ENCODE assay signal across 12 cellular contexts in the genomic region with DNA sequence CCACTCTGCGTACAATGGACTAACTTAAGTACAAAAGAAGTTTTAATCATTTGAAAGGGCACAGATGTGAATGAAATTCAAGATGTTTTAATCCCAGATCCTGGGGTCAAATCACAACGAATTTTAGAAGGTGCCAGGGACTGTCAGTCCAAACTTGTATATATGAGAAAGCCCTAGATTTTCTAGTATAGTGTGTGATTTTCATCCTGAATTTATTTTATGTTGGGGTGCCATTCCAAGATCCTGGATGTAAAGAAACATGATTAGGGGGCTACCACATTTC.
DNase-seq lines count a peak whose midpoint lies in the region; ATAC-seq and TF ChIP-seq lines count a peak whose summit lies in the region.
"Had no signal": no experiment of that assay in that cellular context is flagged by ENCODE, and none has a peak within 500 bp of the region (broad histone marks: within the 10 kb centered on the region; RNA-seq: fewer than 3 reads in every experiment).

No MANE protein-coding gene starts in this region.

- no peak for TF ChIP-seq POLR2A in gastroesophageal sphincter (IDR thresholded peaks at IDR 0.05)

- no peak overlapping the region for H2AFZ ChIP-seq in SK-N-SH (ENCODE audit: low read depth)

- no peak overlapping the region for H3K4me3 Mint-ChIP-seq in WTC11
- H3K4me3 Mint-ChIP-seq in stimulated activated naive B cell treated with anti-CD40 and anti-IgM and Interleukin-4, amounts not matched to agents 10 μg/mL and 1 μg/mL and 100 μg/mL, for 72 hours: peak overlapping the region; percentile 80 to 86

- H3K79me2 ChIP-seq in SK-N-SH (ENCODE audit: insufficient read depth): peaks cover 68% of the 10 kb centered on the region

- H3K9ac ChIP-seq in SK-N-SH: peak overlapping the region; percentile 95

- no peaks in the 10 kb centered on the region for H3K36me3 Mint-ChIP-seq in WTC11
- H3K36me3 Mint-ChIP-seq in stimulated activated naive B cell treated with anti-CD40 and anti-IgM and Interleukin-4, amounts not matched to agents 10 μg/mL and 1 μg/mL and 100 μg/mL, for 72 hours: peaks cover 5 to 37% of the 10 kb centered on the region in 2 donors

- H3K4me1 ChIP-seq in SK-N-SH (ENCODE audit: control insufficient read depth in 1 of 2, insufficient read depth in 2 of 2, low read depth in 1 of 2, low read length in 1 of 2) (peaks cover 14 to 64% of the 10 kb centered on the region in 2 experiments), gastroesophageal sphincter (peaks cover 17 to 69% (median 19%) of the 10 kb centered on the region in 3 donors)

- H3K9me3 Mint-ChIP-seq in WTC11: no peaks in the 10 kb centered on the region
- H3K9me3 Mint-ChIP-seq in stimulated activated naive B cell treated with anti-CD40 and anti-IgM and Interleukin-4, amounts not matched to agents 10 μg/mL and 1 μg/mL and 100 μg/mL, for 72 hours: no peaks in the 10 kb centered on the region

- H3K36me3 ChIP-seq in SK-N-SH (replicated peaks in 1 of 2; ENCODE audit: control insufficient read depth in 1 of 2, insufficient read depth in 2 of 2, low read length in 1 of 2): peaks cover 0 to 4% of the 10 kb centered on the region in 2 experiments
- H3K36me3 ChIP-seq in gastroesophageal sphincter: no peaks in the 10 kb centered on the region
- H3K36me3 ChIP-seq: WERI-Rb-1 had no signal

- CTCF ChIA-PET in SK-N-SH (lab: Yijun Ruan, JAX): interaction anchor here (0.9 to 1.6 kb wide), 4 partner anchors 10 to 75 kb away, joined by 3 to 6 read pairs (median 4); no protein-coding TSS in a partner anchor
- CTCF ChIA-PET in WTC11 (lab: Charles Lee): interaction anchor here (1.2 kb wide), 1 partner anchor 86 kb away, joined by 4 read pairs; no protein-coding TSS in a partner anchor

- no peaks in the 10 kb centered on the region for H4K20me1 ChIP-seq in SK-N-SH (ENCODE audit: insufficient read depth)

- H3K27me3 Mint-ChIP-seq in WTC11 (ENCODE audit: low read depth): no peaks in the 10 kb centered on the region
- no peaks in the 10 kb centered on the region for H3K27me3 Mint-ChIP-seq in stimulated activated naive B cell treated with anti-CD40 and anti-IgM and Interleukin-4, amounts not matched to agents 10 μg/mL and 1 μg/mL and 100 μg/mL, for 72 hours

- H3K9me2 ChIP-seq in SK-N-SH: no peaks in the 10 kb centered on the region

- TF ChIP-seq RAD21 in SK-N-SH (IDR thresholded peaks at IDR 0.05; ENCODE audit: low read length): no peak

- H3F3A ChIP-seq in SK-N-SH (replicated peaks; ENCODE audit: insufficient read depth): peaks cover 61% of the 10 kb centered on the region

- DNase-seq in SK-N-SH: no peak
- no peak for DNase-seq in WTC11 (ENCODE audit: low spot score)
- DNase-seq in stimulated activated naive B cell treated with anti-CD40 and anti-IgM and Interleukin-4, amounts not matched to agents 10 μg/mL and 1 μg/mL and 100 μg/mL, for 72 hours: no peak
- DNase-seq in NCI-H69 (lab: John Stamatoyannopoulos, UW): no peak
- DNase-seq: effector CD8-positive, alpha-beta T cell; NCI-H2171 treated with DMSO at 0.1 percent for 48 hours; trophoblast cell; WERI-Rb-1 had no signal

- H3K4me2 ChIP-seq in SK-N-SH: peak overlapping the region; percentile 67

- TF ChIP-seq CTCF in SK-N-SH (IDR thresholded peaks at IDR 0.05): no peak
- TF ChIP-seq CTCF in WTC11 (IDR thresholded peaks at IDR 0.05): no peak
- no peak for TF ChIP-seq CTCF in gastroesophageal sphincter (IDR thresholded peaks at IDR 0.05)

- H3K9me3 ChIP-seq in SK-N-SH (no peaks in the 10 kb centered on the region), gastroesophageal sphincter (no peaks in the 10 kb centered on the region)

- H3K27ac ChIP-seq in SK-N-SH (ENCODE audit: low read depth in 2 of 2, low read length in 1 of 2): peak overlapping the region; percentile 87 to 100
- H3K27ac ChIP-seq in gastroesophageal sphincter: peak overlapping the region; percentile 57 to 84 (median 80)
- H3K27ac ChIP-seq: WERI-Rb-1 had no signal

- POLR2A ChIA-PET in SK-N-SH (lab: Yijun Ruan, JAX) (interaction anchor here (0.5 kb wide), 1 partner anchor 19 kb away, joined by 3 read pairs; no protein-coding TSS in a partner anchor), WTC11 (lab: Charles Lee) (interaction anchor here (1.0 kb wide), 1 partner anchor 19 kb away, joined by 4 read pairs; no protein-coding TSS in a partner anchor)

- ATAC-seq in SK-N-SH treated with all-trans-retinoic acid at 6 μM for 48 hours (no peak), WTC11 (no peak), gastroesophageal sphincter (no peak), GM18907 (IDR thresholded peaks at IDR 0.05; ENCODE audit: unreplicated experiment) (no peak), HG03139 (IDR thresholded peaks at IDR 0.05; ENCODE audit: unreplicated experiment) (no peak)
- ATAC-seq in stimulated activated naive B cell treated with anti-CD40 and anti-IgM and Interleukin-4, amounts not matched to agents 10 μg/mL and 1 μg/mL and 100 μg/mL, for 72 hours (replicated peaks): no peak

- no peak overlapping the region for H3K4me3 ChIP-seq in SK-N-SH (ENCODE audit: low read depth in 2 of 2, low read length in 1 of 2)
- no peak overlapping the region for H3K4me3 ChIP-seq in gastroesophageal sphincter

- WGBS in SK-N-SH (ENCODE audit: low lambda C conversion rate): 33% methylated on average over 2 of the region's 2 CpGs
- WGBS in gastroesophageal sphincter (ENCODE audit: low coverage in 1 of 2), 2 donors: 46 to 56% methylated on average over 2 of the region's 2 CpGs

- TF ChIP-seq EP300 in SK-N-SH (IDR thresholded peaks at IDR 0.05; ENCODE audit: borderline replicate concordance in 1 of 2, low read depth in 1 of 2, low read length in 1 of 2) (no peak), gastroesophageal sphincter (IDR thresholded peaks at IDR 0.05) (no peak)

- H3K4me1 Mint-ChIP-seq in WTC11: peaks cover 53% of the 10 kb centered on the region
- H3K4me1 Mint-ChIP-seq in stimulated activated naive B cell treated with anti-CD40 and anti-IgM and Interleukin-4, amounts not matched to agents 10 μg/mL and 1 μg/mL and 100 μg/mL, for 72 hours: peaks cover 38 to 74% of the 10 kb centered on the region in 2 donors

- H3K27me3 ChIP-seq in SK-N-SH (ENCODE audit: insufficient read depth) (no peaks in the 10 kb centered on the region), gastroesophageal sphincter (no peaks in the 10 kb centered on the region)

- peak overlapping the region; percentile 83 for H3K27ac Mint-ChIP-seq in WTC11
- peak overlapping the region; percentile 97 for H3K27ac Mint-ChIP-seq in stimulated activated naive B cell treated with anti-CD40 and anti-IgM and Interleukin-4, amounts not matched to agents 10 μg/mL and 1 μg/mL and 100 μg/mL, for 72 hours

TF ChIP-seq in SK-N-SH, 30 proteins besides CTCF, POLR2A, EP300 and RAD21 (continues in another document):
- TF ChIP-seq JUND (IDR thresholded peaks at IDR 0.05) (no peak), IRF3 (IDR thresholded peaks at IDR 0.05; ENCODE audit: low read depth, low read length) (no peak)

TF ChIP-seq in SK-N-SH treated with all-trans-retinoic acid at 6 μM for 48 hours, 23 proteins besides CTCF, POLR2A, EP300 and RAD21 (continues in another document):
- TF ChIP-seq OSR1 (CRISPR knock-in tag; IDR thresholded peaks at IDR 0.05) (no peak), CSDC2 (CRISPR knock-in tag; IDR thresholded peaks at IDR 0.05) (no peak), ISL1 (CRISPR knock-in tag; IDR thresholded peaks at IDR 0.05) (no peak), ESRRG (CRISPR knock-in tag; IDR thresholded peaks at IDR 0.05) (no peak), ZNF8 (CRISPR knock-in tag; IDR thresholded peaks at IDR 0.05) (no peak), ZNF565 (CRISPR knock-in tag; conservative IDR thresholded peaks at IDR 0.05; ENCODE audit: low read depth) (no peak), GLIS3 (CRISPR knock-in tag; IDR thresholded peaks at IDR 0.05) (no peak)
- TF ChIP-seq, protein P1, sequence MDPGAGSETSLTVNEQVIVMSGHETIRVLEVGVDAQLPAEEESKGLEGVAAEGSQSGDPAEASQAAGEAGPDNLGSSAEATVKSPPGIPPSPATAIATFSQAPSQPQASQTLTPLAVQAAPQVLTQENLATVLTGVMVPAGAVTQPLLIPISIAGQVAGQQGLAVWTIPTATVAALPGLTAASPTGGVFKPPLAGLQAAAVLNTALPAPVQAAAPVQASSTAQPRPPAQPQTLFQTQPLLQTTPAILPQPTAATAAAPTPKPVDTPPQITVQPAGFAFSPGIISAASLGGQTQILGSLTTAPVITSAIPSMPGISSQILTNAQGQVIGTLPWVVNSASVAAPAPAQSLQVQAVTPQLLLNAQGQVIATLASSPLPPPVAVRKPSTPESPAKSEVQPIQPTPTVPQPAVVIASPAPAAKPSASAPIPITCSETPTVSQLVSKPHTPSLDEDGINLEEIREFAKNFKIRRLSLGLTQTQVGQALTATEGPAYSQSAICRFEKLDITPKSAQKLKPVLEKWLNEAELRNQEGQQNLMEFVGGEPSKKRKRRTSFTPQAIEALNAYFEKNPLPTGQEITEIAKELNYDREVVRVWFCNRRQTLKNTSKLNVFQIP (CRISPR knock-in tag; IDR thresholded peaks at IDR 0.05; ENCODE audit: borderline replicate concordance, low read depth): no peak

TF ChIP-seq in WTC11, 78 proteins besides CTCF, POLR2A, EP300 and RAD21 (continues in another document):
- TF ChIP-seq ELF4 (CRISPR knock-in tag; IDR thresholded peaks at IDR 0.05; ENCODE audit: low read depth): no peak
- TF ChIP-seq ZNF263 (CRISPR knock-in tag; IDR thresholded peaks at IDR 0.05; ENCODE audit: low read depth): no peak
- TF ChIP-seq TP53 (CRISPR knock-in tag; IDR thresholded peaks at IDR 0.05): no peak
- no peak for TF ChIP-seq OVOL2 (CRISPR knock-in tag; IDR thresholded peaks at IDR 0.05; ENCODE audit: borderline replicate concordance)
- no peak for TF ChIP-seq SOX15 (CRISPR knock-in tag; IDR thresholded peaks at IDR 0.05)
- TF ChIP-seq, protein P2, sequence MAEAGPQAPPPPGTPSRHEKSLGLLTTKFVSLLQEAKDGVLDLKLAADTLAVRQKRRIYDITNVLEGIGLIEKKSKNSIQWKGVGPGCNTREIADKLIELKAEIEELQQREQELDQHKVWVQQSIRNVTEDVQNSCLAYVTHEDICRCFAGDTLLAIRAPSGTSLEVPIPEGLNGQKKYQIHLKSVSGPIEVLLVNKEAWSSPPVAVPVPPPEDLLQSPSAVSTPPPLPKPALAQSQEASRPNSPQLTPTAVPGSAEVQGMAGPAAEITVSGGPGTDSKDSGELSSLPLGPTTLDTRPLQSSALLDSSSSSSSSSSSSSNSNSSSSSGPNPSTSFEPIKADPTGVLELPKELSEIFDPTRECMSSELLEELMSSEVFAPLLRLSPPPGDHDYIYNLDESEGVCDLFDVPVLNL (CRISPR knock-in tag; IDR thresholded peaks at IDR 0.05; ENCODE audit: borderline replicate concordance, low read depth): no peak
- no peak for TF ChIP-seq JAZF1 (CRISPR knock-in tag; IDR thresholded peaks at IDR 0.05)
- no peak for TF ChIP-seq ZNF138 (CRISPR knock-in tag; conservative IDR thresholded peaks at IDR 0.05)
- TF ChIP-seq NR3C1 (CRISPR knock-in tag; conservative IDR thresholded peaks at IDR 0.05; ENCODE audit: low read depth): no peak
- no peak for TF ChIP-seq GRHL2 (CRISPR knock-in tag; IDR thresholded peaks at IDR 0.05; ENCODE audit: insufficient replicate concordance, severe bottlenecking)
